8 cellular contexts compared by ENCODE assay signal in the genomic region with DNA sequence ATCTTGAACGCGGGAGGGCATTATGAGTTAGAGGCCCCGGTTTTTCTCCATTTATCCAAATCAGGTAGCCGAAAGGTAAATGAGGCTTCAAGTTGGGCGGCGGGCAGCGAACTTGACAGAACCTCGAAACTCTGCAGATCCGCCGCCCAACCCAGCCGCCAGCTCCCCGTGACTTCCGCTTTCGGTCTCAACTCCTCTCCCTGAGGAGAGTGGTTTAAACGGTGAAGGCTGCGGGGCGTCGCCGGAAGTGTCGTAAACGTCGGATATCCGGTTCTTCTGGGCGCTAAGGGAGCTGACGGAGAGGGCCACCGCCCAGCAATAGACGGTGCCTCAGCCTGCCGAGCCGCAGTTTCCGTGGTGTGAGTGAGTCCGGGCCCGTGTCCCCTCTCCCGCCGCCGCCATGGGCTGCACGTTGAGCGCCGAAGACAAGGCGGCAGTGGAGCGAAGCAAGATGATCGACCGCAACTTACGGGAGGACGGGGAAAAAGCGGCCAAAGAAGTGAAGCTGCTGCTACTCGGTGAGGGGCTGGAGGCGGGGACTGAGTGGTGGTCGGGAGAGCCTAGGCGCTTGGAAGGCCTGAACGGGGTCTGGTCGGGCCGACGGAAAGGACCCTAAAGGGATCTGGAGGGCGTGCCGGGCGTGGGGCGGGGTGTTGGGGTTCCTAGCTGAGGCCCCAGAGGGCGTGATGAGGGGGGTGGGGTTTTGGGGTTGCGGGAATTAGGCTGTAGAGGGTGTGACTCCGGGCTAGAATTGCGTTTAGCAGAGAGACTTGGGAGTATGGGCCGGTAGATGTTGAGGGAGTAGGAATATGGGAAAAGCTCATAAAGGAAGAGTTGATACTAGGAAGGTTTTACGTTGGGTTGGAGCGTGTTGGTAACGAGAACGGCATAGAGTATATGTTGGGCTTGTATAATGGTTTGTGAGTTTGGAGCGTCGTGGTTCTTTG. TPM values are rescaled to one million over a fixed set of nuclear protein-coding genes. Genes with fewer than 3 reads are reported as not detected.
DNase-seq lines count a peak whose midpoint lies in the region; ATAC-seq and TF ChIP-seq lines count a peak whose summit lies in the region.

A gene (plus strand): TSS at position 295 of the 947 bp plus-strand sequence. CDS start 106 bp downstream, at position 401.

- in situ Hi-C loops in IMR-90 (cut with MboI; ENCODE audit: low sequenced_read_pairs), result loop anchor here (5.0 kb wide), 3 partner anchors 74 to 439 kb away; no protein-coding TSS in a partner anchor

- peak; percentile 97 for TF ChIP-seq POLR2A in IMR-90 (IDR thresholded peaks at IDR 0.05; ENCODE audit: low read depth, low read length)

- H3K4me3 ChIP-seq in IMR-90 (ENCODE audit: insufficient read depth, low read depth, low read length) (peak within 1 kb of the TSS; percentile 66), OCI-LY7 (ENCODE audit: low read depth, low read length, poor library complexity, severe bottlenecking) (peak within 1 kb of the TSS; percentile 85)

- peaks cover 61% of the 10 kb centered on the region for H3K79me2 ChIP-seq in OCI-LY7 (ENCODE audit: insufficient read depth, low read depth, low read length)

- H3K36me3 ChIP-seq in IMR-90 (ENCODE audit: control insufficient read depth, insufficient read depth, low read length) (no peaks in the 10 kb centered on the region), OCI-LY7 (ENCODE audit: insufficient read depth, low read length) (peaks cover 14% of the 10 kb centered on the region)

- peak within 1 kb of the TSS; percentile 99 for H2AK9ac ChIP-seq in IMR-90 (replicated peaks; ENCODE audit: low read depth, low read length, poor library complexity)

- H4K91ac ChIP-seq in IMR-90 (ENCODE audit: insufficient read depth, low read depth, low read length), result peak within 1 kb of the TSS; percentile 98

- H3K9me1 ChIP-seq in IMR-90 (ENCODE audit: insufficient read depth, low read length), result peaks cover under 1% of the 10 kb centered on the region; the same call in 1 of the 2 replicates

- dilution Hi-C loops in IMR-90 (cut with HindIII; ENCODE audit: low sequenced_read_pairs, unreplicated experiment), result no loop called here

- intact Hi-C loops in IMR-90 (cut with micrococcal nuclease), result loop anchor here (2.0 to 5.0 kb wide), 3 partner anchors 72 to 454 kb away; a partner anchor contains a TSS
- intact Hi-C loops in OCI-LY7 (cut with micrococcal nuclease; ENCODE audit: unreplicated experiment), result no loop called here

- H3K9me2 ChIP-seq in OCI-LY7 (ENCODE audit: insufficient read depth, low read length), result no peaks in the 10 kb centered on the region

- peak within 1 kb of the TSS; percentile 96 for H3K23ac ChIP-seq in IMR-90 (ENCODE audit: low read depth, low read length)

- H3K27me3 ChIP-seq in IMR-90 (ENCODE audit: control insufficient read depth, insufficient read depth, low read length), result no peaks in the 10 kb centered on the region

- CTCF ChIA-PET in IMR-90 (lab: Yijun Ruan, JAX), result interaction anchor here (1.0 to 2.3 kb wide), 3 partner anchors 54 to 92 kb away, joined by 3 to 19 read pairs (median 4); a partner anchor contains a TSS
- CTCF ChIA-PET in OCI-LY7 (lab: Charles Lee; ENCODE audit: unreplicated experiment), result interaction anchor here (0.6 to 2.0 kb wide), 6 partner anchors 16 to 436 kb away, joined by 3 to 8 read pairs (median 3); a partner anchor contains a TSS

- H3K56ac ChIP-seq in IMR-90 (ENCODE audit: extremely low read depth, insufficient read depth, low read length), result peak within 1 kb of the TSS; percentile 83

- H3K4me2 ChIP-seq in IMR-90 (ENCODE audit: low read depth, low read length) (peak within 1 kb of the TSS; percentile 100), OCI-LY7 (ENCODE audit: low read length) (peak within 1 kb of the TSS; percentile 95)

- H3K4me1 ChIP-seq in IMR-90 (ENCODE audit: control insufficient read depth, insufficient read depth, low read length) (peaks cover 4% of the 10 kb centered on the region), OCI-LY7 (ENCODE audit: insufficient read depth, low read length, poor library complexity, severe bottlenecking) (peaks cover 25% of the 10 kb centered on the region)

- DNase-seq in DMS114 treated with DMSO at 0.1 percent for 48 hours (lab: John Stamatoyannopoulos, UW; ENCODE audit: unreplicated experiment) (peak; percentile 96), IMR-90 (peak; percentile 96), OCI-LY7 (ENCODE audit: low spot score) (peak; percentile 97), activated T-cell treated with anti-CD3 and anti-CD28 coated beads for 4 hours (peak; percentile 92), epidermal melanocyte (ENCODE audit: insufficient read length, low spot score) (peak; percentile 93), middle frontal gyrus (ENCODE audit: extremely low spot score, low spot score) (peak; percentile 91)
- DNase-seq in stimulated activated CD8-positive, alpha-beta memory T cell treated with anti-CD3 and anti-CD28 coated beads, Interleukin-2, amount 100 ng/mL, for 1 hour (ENCODE audit: low read depth in 2 of 2), result peak; percentile 89 to 92

- TF ChIP-seq RAD21 in IMR-90 (IDR thresholded peaks at IDR 0.05; ENCODE audit: low read length), result peak; percentile 15; the same call in 1 of the 2 replicates

- H3K4ac ChIP-seq in IMR-90 (ENCODE audit: low read depth, low read length), result peak within 1 kb of the TSS; percentile 99

- H4K5ac ChIP-seq in IMR-90 (ENCODE audit: low read depth, low read length), result peak within 1 kb of the TSS; percentile 61

- 1% methylated on average over 25 of the region's 68 CpGs; no CpG with 5 or more reads in 1 of the 2 experiments for WGBS in IMR-90 (ENCODE audit: extremely low coverage in 2 of 2, insufficient read length in 1 of 2), 2 experiments

- H2BK120ac ChIP-seq in IMR-90 (ENCODE audit: low read depth, low read length), result peak within 1 kb of the TSS; percentile 82

- H3K18ac ChIP-seq in IMR-90 (ENCODE audit: low read depth, low read length), result peak within 1 kb of the TSS; percentile 50

- no TSS peak for BruUV-seq in IMR-90 (replicated peaks; lab: Mats Ljungman, UMichigan)
- BruUV-seq in OCI-LY7 (replicated peaks; lab: Mats Ljungman, UMichigan), result no TSS peak

- H4K20me1 ChIP-seq in IMR-90 (ENCODE audit: insufficient read depth, low read length), result peaks cover 43% of the 10 kb centered on the region
- H4K20me1 ChIP-seq in OCI-LY7 (ENCODE audit: insufficient read depth, low read length), result peaks cover 15% of the 10 kb centered on the region

- H2BK5ac ChIP-seq in IMR-90 (ENCODE audit: low read depth, low read length, poor library complexity, severe bottlenecking), result peak within 1 kb of the TSS; percentile 92

- POLR2A ChIA-PET in IMR-90 (lab: Charles Lee; ENCODE audit: unreplicated experiment), result interaction anchor here (0.6 to 1.5 kb wide), 9 partner anchors 8 to 437 kb away, joined by 3 to 13 read pairs (median 5); a partner anchor contains a TSS
- POLR2A ChIA-PET in OCI-LY7 (lab: Charles Lee), result interaction anchor here (0.8 to 2.7 kb wide), 16 partner anchors 10 to 486 kb away, joined by 3 to 14 read pairs (median 3); a partner anchor contains a TSS

- H3K79me1 ChIP-seq in IMR-90 (ENCODE audit: low read depth in 1 of 2, low read length in 2 of 2), result peaks cover 10 to 23% of the 10 kb centered on the region in 2 experiments

- H3K14ac ChIP-seq in IMR-90 (replicated peaks; ENCODE audit: low read depth, low read length), result peak within 1 kb of the TSS; percentile 98

- no peak within 1 kb of the TSS for H2BK20ac ChIP-seq in IMR-90 (ENCODE audit: low read depth, low read length)

- TF ChIP-seq CTCF in IMR-90 (conservative IDR thresholded peaks at IDR 0.05; ENCODE audit: low read depth, low read length) (no peak), OCI-LY7 (conservative IDR thresholded peaks at IDR 0.05; ENCODE audit: low read length) (no peak; the same call in 1 of the 2 replicates)

- H2AFZ ChIP-seq in IMR-90 (replicated peaks; ENCODE audit: low read length, poor library complexity), result peak within 1 kb of the TSS; percentile 97
- peak within 1 kb of the TSS; percentile 89 for H2AFZ ChIP-seq in OCI-LY7 (ENCODE audit: low read length)

- peak within 1 kb of the TSS; percentile 92 for H3K9ac ChIP-seq in IMR-90 (ENCODE audit: low read depth, low read length)

- H2AK5ac ChIP-seq in IMR-90 (ENCODE audit: low read depth, low read length), result peak within 1 kb of the TSS; percentile 99

- peak within 1 kb of the TSS; percentile 79 to 97 for H4K8ac ChIP-seq in IMR-90 (ENCODE audit: low read depth in 2 of 2, low read length in 2 of 2)

- H3K9me3 ChIP-seq in IMR-90 (ENCODE audit: control insufficient read depth, insufficient read depth, low read length) (no peaks in the 10 kb centered on the region), OCI-LY7 (ENCODE audit: low read length) (no peaks in the 10 kb centered on the region)

- ATAC-seq in GM21529 (IDR thresholded peaks at IDR 0.05; ENCODE audit: unreplicated experiment) (peak; percentile 91), IMR-90 (ENCODE audit: low read depth) (peak; percentile 93)

- peak within 1 kb of the TSS; percentile 94 for H3K27ac ChIP-seq in IMR-90 (ENCODE audit: insufficient read depth, low read length)
- peak within 1 kb of the TSS; percentile 79 for H3K27ac ChIP-seq in OCI-LY7 (ENCODE audit: low read depth, low read length, poor library complexity, severe bottlenecking)

- peak within 1 kb of the TSS; percentile 65; the same call in 2 of the 3 replicates for H2BK15ac ChIP-seq in IMR-90 (ENCODE audit: low read depth, low read length)

TF ChIP-seq in IMR-90, 13 proteins besides CTCF, POLR2A, EP300 and RAD21 (continues in another document):
- TF ChIP-seq, protein P1, sequence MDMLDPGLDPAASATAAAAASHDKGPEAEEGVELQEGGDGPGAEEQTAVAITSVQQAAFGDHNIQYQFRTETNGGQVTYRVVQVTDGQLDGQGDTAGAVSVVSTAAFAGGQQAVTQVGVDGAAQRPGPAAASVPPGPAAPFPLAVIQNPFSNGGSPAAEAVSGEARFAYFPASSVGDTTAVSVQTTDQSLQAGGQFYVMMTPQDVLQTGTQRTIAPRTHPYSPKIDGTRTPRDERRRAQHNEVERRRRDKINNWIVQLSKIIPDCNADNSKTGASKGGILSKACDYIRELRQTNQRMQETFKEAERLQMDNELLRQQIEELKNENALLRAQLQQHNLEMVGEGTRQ (IDR thresholded peaks at IDR 0.05; ENCODE audit: low read depth, low read length), result peak; percentile 84
- 0 out of 2 replicates have a peak, but pooled peaks have one; percentile 26 for TF ChIP-seq BHLHE40 (IDR thresholded peaks at IDR 0.05; ENCODE audit: low read depth, low read length)
- TF ChIP-seq MXI1 (IDR thresholded peaks at IDR 0.05; ENCODE audit: borderline replicate concordance, low read depth, low read length), result peak; percentile 46; the same call in 1 of the 2 replicates
- peak; percentile 41; the same call in 1 of the 2 replicates for TF ChIP-seq MAZ (IDR thresholded peaks at IDR 0.05; ENCODE audit: borderline replicate concordance, low read depth, low read length)
- TF ChIP-seq SMC3 (IDR thresholded peaks at IDR 0.05; ENCODE audit: low read depth, low read length), result no peak

RNA-seq across cellular contexts. Expression of the gene that starts here (rescaled TPM):
- 14.9 and 25.0 TPM in 2 replicates for total RNA-seq in IMR-90 (2012; rRNA removed)
- polyA plus RNA-seq in IMR-90 (2012; rRNA removed), result 4.8 and 5.9 TPM in 2 replicates
- 0.90 and 0.98 TPM in 2 replicates for polyA plus RNA-seq in IMR-90 (2012; cell fraction: cytosol; rRNA removed)
- polyA plus RNA-seq in IMR-90 (2012; cell fraction: nucleus; rRNA removed; ENCODE audit: low replicate concordance), result 0.58 and 3.0 TPM in 2 replicates
- 3.8 and 4.1 TPM in 2 replicates for total RNA-seq in OCI-LY7 (2014; rRNA removed; shearing (Covaris generic))
- total RNA-seq in OCI-LY7 (2022), result 5.4 and 6.1 TPM in 2 replicates

Comparison
In these comparisons a context has a peak if more than half of its experiments do, and no peak if none do; other contexts are left out.
1. Peak in every context shown above with its lines: DNase-seq, ATAC-seq, H3K4me3 ChIP-seq and H3K27ac ChIP-seq.